Comparison of ENCODE assay signal across 1 cellular context in the genomic region with DNA sequence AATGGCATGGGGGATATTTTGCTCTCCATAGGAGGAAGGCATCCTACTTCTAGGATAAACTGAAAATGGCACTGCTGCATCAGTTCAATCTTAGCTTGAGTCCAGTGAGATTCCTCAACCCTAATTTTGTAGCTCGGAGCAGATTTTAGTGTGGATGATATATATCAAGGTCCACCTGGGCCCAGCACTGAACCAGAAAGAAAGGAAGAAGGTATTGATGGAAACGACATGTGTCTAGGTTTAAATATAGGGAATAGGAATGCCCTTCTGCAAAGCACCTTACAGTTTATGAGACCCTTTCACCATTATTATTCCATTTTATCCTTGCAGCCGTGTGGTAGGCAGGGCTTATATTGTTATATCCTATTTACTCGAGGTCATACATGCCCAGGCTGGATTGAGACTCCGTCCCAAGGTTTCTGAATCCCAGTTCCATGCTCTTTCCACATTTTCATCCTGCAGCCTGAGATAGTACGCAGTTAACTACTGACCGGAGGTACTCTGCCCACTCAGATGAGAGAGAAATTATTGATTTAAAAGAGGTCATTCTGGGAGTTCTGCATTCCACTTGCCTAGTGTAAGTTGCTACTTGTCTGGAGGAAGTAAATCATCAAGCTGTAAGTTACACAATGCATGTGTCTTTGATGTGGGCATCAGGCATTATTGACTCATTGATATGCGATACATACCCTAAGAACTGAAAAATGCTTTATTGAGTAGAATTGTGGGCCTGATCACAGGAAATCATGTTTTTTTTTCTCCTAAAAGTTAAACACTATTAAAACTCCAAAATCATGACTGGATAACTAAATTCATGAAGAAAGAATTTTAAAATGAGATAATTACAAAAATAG.
TF ChIP-seq lines count a peak whose summit lies in the region.

No MANE protein-coding gene starts in this region.

TF ChIP-seq in HepG2, 621 proteins besides CTCF, POLR2A, EP300 and RAD21 (continued from another document and continues in another):
- TF ChIP-seq, protein P1, sequence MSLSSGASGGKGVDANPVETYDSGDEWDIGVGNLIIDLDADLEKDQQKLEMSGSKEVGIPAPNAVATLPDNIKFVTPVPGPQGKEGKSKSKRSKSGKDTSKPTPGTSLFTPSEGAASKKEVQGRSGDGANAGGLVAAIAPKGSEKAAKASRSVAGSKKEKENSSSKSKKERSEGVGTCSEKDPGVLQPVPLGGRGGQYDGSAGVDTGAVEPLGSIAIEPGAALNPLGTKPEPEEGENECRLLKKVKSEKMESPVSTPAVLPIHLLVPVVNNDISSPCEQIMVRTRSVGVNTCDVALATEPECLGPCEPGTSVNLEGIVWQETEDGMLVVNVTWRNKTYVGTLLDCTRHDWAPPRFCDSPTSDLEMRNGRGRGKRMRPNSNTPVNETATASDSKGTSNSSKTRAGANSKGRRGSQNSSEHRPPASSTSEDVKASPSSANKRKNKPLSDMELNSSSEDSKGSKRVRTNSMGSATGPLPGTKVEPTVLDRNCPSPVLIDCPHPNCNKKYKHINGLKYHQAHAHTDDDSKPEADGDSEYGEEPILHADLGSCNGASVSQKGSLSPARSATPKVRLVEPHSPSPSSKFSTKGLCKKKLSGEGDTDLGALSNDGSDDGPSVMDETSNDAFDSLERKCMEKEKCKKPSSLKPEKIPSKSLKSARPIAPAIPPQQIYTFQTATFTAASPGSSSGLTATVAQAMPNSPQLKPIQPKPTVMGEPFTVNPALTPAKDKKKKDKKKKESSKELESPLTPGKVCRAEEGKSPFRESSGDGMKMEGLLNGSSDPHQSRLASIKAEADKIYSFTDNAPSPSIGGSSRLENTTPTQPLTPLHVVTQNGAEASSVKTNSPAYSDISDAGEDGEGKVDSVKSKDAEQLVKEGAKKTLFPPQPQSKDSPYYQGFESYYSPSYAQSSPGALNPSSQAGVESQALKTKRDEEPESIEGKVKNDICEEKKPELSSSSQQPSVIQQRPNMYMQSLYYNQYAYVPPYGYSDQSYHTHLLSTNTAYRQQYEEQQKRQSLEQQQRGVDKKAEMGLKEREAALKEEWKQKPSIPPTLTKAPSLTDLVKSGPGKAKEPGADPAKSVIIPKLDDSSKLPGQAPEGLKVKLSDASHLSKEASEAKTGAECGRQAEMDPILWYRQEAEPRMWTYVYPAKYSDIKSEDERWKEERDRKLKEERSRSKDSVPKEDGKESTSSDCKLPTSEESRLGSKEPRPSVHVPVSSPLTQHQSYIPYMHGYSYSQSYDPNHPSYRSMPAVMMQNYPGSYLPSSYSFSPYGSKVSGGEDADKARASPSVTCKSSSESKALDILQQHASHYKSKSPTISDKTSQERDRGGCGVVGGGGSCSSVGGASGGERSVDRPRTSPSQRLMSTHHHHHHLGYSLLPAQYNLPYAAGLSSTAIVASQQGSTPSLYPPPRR (CRISPR knock-in tag; IDR thresholded peaks at IDR 0.05; ENCODE audit: borderline replicate concordance), result peak; percentile 98
- TF ChIP-seq NFYB (CRISPR knock-in tag; IDR thresholded peaks at IDR 0.05), result peak; percentile 53; the same call in 1 of the 2 replicates
- no peak for TF ChIP-seq ZNF432 (CRISPR knock-in tag; IDR thresholded peaks at IDR 0.05; ENCODE audit: borderline replicate concordance)
- TF ChIP-seq HDAC6 (IDR thresholded peaks at IDR 0.05; ENCODE audit: low read depth, low read length), result no peak
- TF ChIP-seq, protein P2, sequence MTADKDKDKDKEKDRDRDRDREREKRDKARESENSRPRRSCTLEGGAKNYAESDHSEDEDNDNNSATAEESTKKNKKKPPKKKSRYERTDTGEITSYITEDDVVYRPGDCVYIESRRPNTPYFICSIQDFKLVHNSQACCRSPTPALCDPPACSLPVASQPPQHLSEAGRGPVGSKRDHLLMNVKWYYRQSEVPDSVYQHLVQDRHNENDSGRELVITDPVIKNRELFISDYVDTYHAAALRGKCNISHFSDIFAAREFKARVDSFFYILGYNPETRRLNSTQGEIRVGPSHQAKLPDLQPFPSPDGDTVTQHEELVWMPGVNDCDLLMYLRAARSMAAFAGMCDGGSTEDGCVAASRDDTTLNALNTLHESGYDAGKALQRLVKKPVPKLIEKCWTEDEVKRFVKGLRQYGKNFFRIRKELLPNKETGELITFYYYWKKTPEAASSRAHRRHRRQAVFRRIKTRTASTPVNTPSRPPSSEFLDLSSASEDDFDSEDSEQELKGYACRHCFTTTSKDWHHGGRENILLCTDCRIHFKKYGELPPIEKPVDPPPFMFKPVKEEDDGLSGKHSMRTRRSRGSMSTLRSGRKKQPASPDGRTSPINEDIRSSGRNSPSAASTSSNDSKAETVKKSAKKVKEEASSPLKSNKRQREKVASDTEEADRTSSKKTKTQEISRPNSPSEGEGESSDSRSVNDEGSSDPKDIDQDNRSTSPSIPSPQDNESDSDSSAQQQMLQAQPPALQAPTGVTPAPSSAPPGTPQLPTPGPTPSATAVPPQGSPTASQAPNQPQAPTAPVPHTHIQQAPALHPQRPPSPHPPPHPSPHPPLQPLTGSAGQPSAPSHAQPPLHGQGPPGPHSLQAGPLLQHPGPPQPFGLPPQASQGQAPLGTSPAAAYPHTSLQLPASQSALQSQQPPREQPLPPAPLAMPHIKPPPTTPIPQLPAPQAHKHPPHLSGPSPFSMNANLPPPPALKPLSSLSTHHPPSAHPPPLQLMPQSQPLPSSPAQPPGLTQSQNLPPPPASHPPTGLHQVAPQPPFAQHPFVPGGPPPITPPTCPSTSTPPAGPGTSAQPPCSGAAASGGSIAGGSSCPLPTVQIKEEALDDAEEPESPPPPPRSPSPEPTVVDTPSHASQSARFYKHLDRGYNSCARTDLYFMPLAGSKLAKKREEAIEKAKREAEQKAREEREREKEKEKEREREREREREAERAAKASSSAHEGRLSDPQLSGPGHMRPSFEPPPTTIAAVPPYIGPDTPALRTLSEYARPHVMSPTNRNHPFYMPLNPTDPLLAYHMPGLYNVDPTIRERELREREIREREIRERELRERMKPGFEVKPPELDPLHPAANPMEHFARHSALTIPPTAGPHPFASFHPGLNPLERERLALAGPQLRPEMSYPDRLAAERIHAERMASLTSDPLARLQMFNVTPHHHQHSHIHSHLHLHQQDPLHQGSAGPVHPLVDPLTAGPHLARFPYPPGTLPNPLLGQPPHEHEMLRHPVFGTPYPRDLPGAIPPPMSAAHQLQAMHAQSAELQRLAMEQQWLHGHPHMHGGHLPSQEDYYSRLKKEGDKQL (CRISPR knock-in tag; IDR thresholded peaks at IDR 0.05; ENCODE audit: low read depth), result peak; percentile 97
- TF ChIP-seq, protein P3, sequence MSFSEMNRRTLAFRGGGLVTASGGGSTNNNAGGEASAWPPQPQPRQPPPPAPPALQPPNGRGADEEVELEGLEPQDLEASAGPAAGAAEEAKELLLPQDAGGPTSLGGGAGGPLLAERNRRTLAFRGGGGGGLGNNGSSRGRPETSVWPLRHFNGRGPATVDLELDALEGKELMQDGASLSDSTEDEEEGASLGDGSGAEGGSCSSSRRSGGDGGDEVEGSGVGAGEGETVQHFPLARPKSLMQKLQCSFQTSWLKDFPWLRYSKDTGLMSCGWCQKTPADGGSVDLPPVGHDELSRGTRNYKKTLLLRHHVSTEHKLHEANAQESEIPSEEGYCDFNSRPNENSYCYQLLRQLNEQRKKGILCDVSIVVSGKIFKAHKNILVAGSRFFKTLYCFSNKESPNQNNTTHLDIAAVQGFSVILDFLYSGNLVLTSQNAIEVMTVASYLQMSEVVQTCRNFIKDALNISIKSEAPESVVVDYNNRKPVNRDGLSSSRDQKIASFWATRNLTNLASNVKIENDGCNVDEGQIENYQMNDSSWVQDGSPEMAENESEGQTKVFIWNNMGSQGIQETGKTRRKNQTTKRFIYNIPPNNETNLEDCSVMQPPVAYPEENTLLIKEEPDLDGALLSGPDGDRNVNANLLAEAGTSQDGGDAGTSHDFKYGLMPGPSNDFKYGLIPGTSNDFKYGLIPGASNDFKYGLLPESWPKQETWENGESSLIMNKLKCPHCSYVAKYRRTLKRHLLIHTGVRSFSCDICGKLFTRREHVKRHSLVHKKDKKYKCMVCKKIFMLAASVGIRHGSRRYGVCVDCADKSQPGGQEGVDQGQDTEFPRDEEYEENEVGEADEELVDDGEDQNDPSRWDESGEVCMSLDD (CRISPR knock-in tag; IDR thresholded peaks at IDR 0.05; ENCODE audit: borderline replicate concordance), result no peak
- TF ChIP-seq AHR (CRISPR knock-in tag; IDR thresholded peaks at IDR 0.05), result peak; percentile 47; the same call in 1 of the 2 replicates
- TF ChIP-seq ZNF564 (CRISPR knock-in tag; IDR thresholded peaks at IDR 0.05), result no peak
- peak; percentile 100 for TF ChIP-seq CBFB (CRISPR knock-in tag; IDR thresholded peaks at IDR 0.05)
- TF ChIP-seq CBX1 (IDR thresholded peaks at IDR 0.05; ENCODE audit: low read depth), result peak; percentile 59
- no peak for TF ChIP-seq ZNF768 (CRISPR knock-in tag; IDR thresholded peaks at IDR 0.05)
- peak; percentile 100 for TF ChIP-seq DPF2 (CRISPR knock-in tag; IDR thresholded peaks at IDR 0.05; ENCODE audit: borderline replicate concordance, low read depth)
- peak; percentile 98 for TF ChIP-seq SALL1 (CRISPR knock-in tag; IDR thresholded peaks at IDR 0.05)
- peak; percentile 94 for TF ChIP-seq TBL1XR1 (IDR thresholded peaks at IDR 0.05; ENCODE audit: borderline replicate concordance, low read length, partially characterized antibody)
- TF ChIP-seq HIVEP1 (CRISPR knock-in tag; IDR thresholded peaks at IDR 0.05), result no peak
- TF ChIP-seq EEA1 (CRISPR knock-in tag; IDR thresholded peaks at IDR 0.05; ENCODE audit: borderline replicate concordance), result no peak
- TF ChIP-seq SMYD3 (CRISPR knock-in tag; IDR thresholded peaks at IDR 0.05), result peak; percentile 90; the same call in 1 of the 2 replicates
- TF ChIP-seq SOX5 (CRISPR knock-in tag; IDR thresholded peaks at IDR 0.05; ENCODE audit: borderline replicate concordance), result peak; percentile 98
- TF ChIP-seq TCF12 (IDR thresholded peaks at IDR 0.05), result no peak
- TF ChIP-seq TCF12 (CRISPR knock-in tag; IDR thresholded peaks at IDR 0.05), result peak; percentile 97
- TF ChIP-seq SMAD3 (CRISPR knock-in tag; IDR thresholded peaks at IDR 0.05), result peak; percentile 99
- TF ChIP-seq, protein P4, sequence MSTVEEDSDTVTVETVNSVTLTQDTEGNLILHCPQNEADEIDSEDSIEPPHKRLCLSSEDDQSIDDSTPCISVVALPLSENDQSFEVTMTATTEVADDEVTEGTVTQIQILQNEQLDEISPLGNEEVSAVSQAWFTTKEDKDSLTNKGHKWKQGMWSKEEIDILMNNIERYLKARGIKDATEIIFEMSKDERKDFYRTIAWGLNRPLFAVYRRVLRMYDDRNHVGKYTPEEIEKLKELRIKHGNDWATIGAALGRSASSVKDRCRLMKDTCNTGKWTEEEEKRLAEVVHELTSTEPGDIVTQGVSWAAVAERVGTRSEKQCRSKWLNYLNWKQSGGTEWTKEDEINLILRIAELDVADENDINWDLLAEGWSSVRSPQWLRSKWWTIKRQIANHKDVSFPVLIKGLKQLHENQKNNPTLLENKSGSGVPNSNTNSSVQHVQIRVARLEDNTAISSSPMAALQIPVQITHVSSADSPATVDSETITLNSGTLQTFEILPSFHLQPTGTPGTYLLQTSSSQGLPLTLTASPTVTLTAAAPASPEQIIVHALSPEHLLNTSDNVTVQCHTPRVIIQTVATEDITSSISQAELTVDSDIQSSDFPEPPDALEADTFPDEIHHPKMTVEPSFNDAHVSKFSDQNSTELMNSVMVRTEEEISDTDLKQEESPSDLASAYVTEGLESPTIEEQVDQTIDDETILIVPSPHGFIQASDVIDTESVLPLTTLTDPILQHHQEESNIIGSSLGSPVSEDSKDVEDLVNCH (CRISPR knock-in tag; IDR thresholded peaks at IDR 0.05), result no peak
- no peak for TF ChIP-seq ZNF136 (CRISPR knock-in tag; IDR thresholded peaks at IDR 0.05; ENCODE audit: low read depth)
- peak; percentile 99 for TF ChIP-seq ZNF317 (CRISPR knock-in tag; IDR thresholded peaks at IDR 0.05)
- no peak for TF ChIP-seq CC2D1A (CRISPR knock-in tag; IDR thresholded peaks at IDR 0.05)
- TF ChIP-seq ZNF274 (CRISPR knock-in tag; IDR thresholded peaks at IDR 0.05), result no peak
- peak; percentile 19; the same call in 1 of the 2 replicates for TF ChIP-seq ZNF33A (CRISPR knock-in tag; IDR thresholded peaks at IDR 0.05; ENCODE audit: borderline replicate concordance)
- peak; percentile 78 for TF ChIP-seq ZNF264 (CRISPR knock-in tag; IDR thresholded peaks at IDR 0.05)
- TF ChIP-seq, protein P5, sequence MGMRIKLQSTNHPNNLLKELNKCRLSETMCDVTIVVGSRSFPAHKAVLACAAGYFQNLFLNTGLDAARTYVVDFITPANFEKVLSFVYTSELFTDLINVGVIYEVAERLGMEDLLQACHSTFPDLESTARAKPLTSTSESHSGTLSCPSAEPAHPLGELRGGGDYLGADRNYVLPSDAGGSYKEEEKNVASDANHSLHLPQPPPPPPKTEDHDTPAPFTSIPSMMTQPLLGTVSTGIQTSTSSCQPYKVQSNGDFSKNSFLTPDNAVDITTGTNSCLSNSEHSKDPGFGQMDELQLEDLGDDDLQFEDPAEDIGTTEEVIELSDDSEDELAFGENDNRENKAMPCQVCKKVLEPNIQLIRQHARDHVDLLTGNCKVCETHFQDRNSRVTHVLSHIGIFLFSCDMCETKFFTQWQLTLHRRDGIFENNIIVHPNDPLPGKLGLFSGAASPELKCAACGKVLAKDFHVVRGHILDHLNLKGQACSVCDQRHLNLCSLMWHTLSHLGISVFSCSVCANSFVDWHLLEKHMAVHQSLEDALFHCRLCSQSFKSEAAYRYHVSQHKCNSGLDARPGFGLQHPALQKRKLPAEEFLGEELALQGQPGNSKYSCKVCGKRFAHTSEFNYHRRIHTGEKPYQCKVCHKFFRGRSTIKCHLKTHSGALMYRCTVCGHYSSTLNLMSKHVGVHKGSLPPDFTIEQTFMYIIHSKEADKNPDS (CRISPR knock-in tag; IDR thresholded peaks at IDR 0.05), result peak; percentile 94
- no peak for TF ChIP-seq ZNF879 (CRISPR knock-in tag; IDR thresholded peaks at IDR 0.05)
- TF ChIP-seq TBX2 (CRISPR knock-in tag; IDR thresholded peaks at IDR 0.05; ENCODE audit: borderline replicate concordance), result peak; percentile 96
- TF ChIP-seq, protein P6, sequence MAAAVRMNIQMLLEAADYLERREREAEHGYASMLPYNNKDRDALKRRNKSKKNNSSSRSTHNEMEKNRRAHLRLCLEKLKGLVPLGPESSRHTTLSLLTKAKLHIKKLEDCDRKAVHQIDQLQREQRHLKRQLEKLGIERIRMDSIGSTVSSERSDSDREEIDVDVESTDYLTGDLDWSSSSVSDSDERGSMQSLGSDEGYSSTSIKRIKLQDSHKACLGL (CRISPR knock-in tag; IDR thresholded peaks at IDR 0.05), result no peak
- TF ChIP-seq, protein P7, sequence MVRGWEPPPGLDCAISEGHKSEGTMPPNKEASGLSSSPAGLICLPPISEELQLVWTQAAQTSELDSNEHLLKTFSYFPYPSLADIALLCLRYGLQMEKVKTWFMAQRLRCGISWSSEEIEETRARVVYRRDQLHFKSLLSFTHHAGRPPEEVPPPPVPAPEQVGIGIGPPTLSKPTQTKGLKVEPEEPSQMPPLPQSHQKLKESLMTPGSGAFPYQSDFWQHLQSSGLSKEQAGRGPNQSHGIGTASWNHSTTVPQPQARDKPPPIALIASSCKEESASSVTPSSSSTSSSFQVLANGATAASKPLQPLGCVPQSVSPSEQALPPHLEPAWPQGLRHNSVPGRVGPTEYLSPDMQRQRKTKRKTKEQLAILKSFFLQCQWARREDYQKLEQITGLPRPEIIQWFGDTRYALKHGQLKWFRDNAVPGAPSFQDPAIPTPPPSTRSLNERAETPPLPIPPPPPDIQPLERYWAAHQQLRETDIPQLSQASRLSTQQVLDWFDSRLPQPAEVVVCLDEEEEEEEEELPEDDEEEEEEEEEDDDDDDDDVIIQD (CRISPR knock-in tag; IDR thresholded peaks at IDR 0.05; ENCODE audit: low read depth), result peak; percentile 97
- TF ChIP-seq KAT7 (CRISPR knock-in tag; IDR thresholded peaks at IDR 0.05; ENCODE audit: borderline replicate concordance), result no peak
- TF ChIP-seq ZNF703 (CRISPR knock-in tag; IDR thresholded peaks at IDR 0.05; ENCODE audit: borderline replicate concordance), result peak; percentile 88; the same call in 1 of the 2 replicates
